In genomic region chr1:225866061-225866844, GRCh38 we compare ENCODE assay signal across 8 cellular contexts. TPM values are rescaled to one million over a fixed set of nuclear protein-coding genes. Genes with fewer than 3 reads are reported as not detected.
DNase-seq lines count a peak whose midpoint lies in the region; ATAC-seq, FAIRE-seq and TF ChIP-seq lines count a peak whose summit lies in the region.

No MANE protein-coding gene starts in this region.

- H3K27me3 ChIP-seq in OCI-LY1 (ENCODE audit: insufficient read depth, low read length) (no peaks in the 10 kb centered on the region), Caco-2 (replicated peaks; ENCODE audit: control insufficient read depth, insufficient read depth, low read length) (no peaks in the 10 kb centered on the region)

- H3K27ac ChIP-seq in OCI-LY1 (ENCODE audit: low read depth, low read length, poor library complexity, severe bottlenecking) (peak overlapping the region; percentile 36), kidney (ENCODE audit: low read depth in 2 of 2, low read length in 2 of 2) (no peak overlapping the region)

- H4K20me1 ChIP-seq in OCI-LY1 (ENCODE audit: insufficient read depth, low read length): no peaks in the 10 kb centered on the region

- no TSS peak for BruUV-seq in Caco-2 (replicated peaks; lab: Mats Ljungman, UMichigan)

- CTCF ChIA-PET in Caco-2 (lab: Charles Lee): no interaction called here

- H3K27ac Mint-ChIP-seq in activated T-helper 1 cell treated with anti-CD3 and anti-CD28 coated beads, Interleukin-12 subunit alpha, Interleukin-12 subunit beta, Interleukin-2, Interleukin-4 antibody, amounts not matched to agents 30 ng/mL and 10 ng/mL and 1 ng/mL, durations not matched to agents 14 hours and 24 hours and 36 hours: peak overlapping the region; percentile 61
- H3K27ac Mint-ChIP-seq in natural killer cell: peak overlapping the region; percentile 57 to 86
- no peak overlapping the region for H3K27ac Mint-ChIP-seq in Caco-2 (ENCODE audit: unreplicated experiment)

- intact Hi-C loops in activated T-helper 1 cell treated with anti-CD3 and anti-CD28 coated beads, Interleukin-12 subunit alpha, Interleukin-12 subunit beta, Interleukin-2, Interleukin-4 antibody, amounts not matched to agents 30 ng/mL and 10 ng/mL and 1 ng/mL, durations not matched to agents 14 hours and 24 hours and 36 hours (cut with micrococcal nuclease): loop anchor here (1.0 kb wide), 2 partner anchors 15 to 31 kb away; no protein-coding TSS in a partner anchor
- intact Hi-C loops in natural killer cell (cut with micrococcal nuclease) (loop anchor here (2.0 kb wide), 1 partner anchor 15 kb away; no protein-coding TSS in a partner anchor), kidney (cut with DNase I) (no loop called here), Caco-2 (cut with micrococcal nuclease; ENCODE audit: unreplicated experiment) (no loop called here)

- POLR2A ChIA-PET in Caco-2 (lab: Charles Lee): no interaction called here

- DNase-seq in GM20000 (ENCODE audit: low spot score) (peak; percentile 43), natural killer cell (no peak), kidney (no peak), Caco-2 (no peak), NCI-H510A (lab: John Stamatoyannopoulos, UW) (no peak), NCI-H128 (lab: John Stamatoyannopoulos, UW; ENCODE audit: unreplicated experiment) (no peak)
- peak; percentile 55 for DNase-seq in activated T-helper 1 cell treated with anti-CD3 and anti-CD28 coated beads, Interleukin-12 subunit alpha, Interleukin-12 subunit beta, Interleukin-2, Interleukin-4 antibody, amounts not matched to agents 30 ng/mL and 10 ng/mL and 1 ng/mL, durations not matched to agents 14 hours and 24 hours and 36 hours (ENCODE audit: low spot score)

- H2AFZ ChIP-seq in OCI-LY1 (ENCODE audit: low read length): no peak overlapping the region

- H3K9ac ChIP-seq in OCI-LY1 (ENCODE audit: low read length) (no peak overlapping the region), kidney (ENCODE audit: low read length in 2 of 2) (no peak overlapping the region)

- H3K4me3 ChIP-seq in OCI-LY1 (ENCODE audit: low read depth, low read length, poor library complexity, severe bottlenecking) (no peak overlapping the region), kidney (ENCODE audit: low read length in 2 of 2) (no peak overlapping the region), Caco-2 (ENCODE audit: low read depth, low read length) (no peak overlapping the region)

- peaks cover 30% of the 10 kb centered on the region; the same call in 1 of the 2 replicates for H3K36me3 ChIP-seq in OCI-LY1 (ENCODE audit: insufficient read depth, low read length)
- H3K36me3 ChIP-seq in kidney (ENCODE audit: control insufficient read depth in 1 of 2, insufficient read depth in 2 of 2, low read length in 2 of 2): peaks cover 46 to 64% of the 10 kb centered on the region in 2 donors
- H3K36me3 ChIP-seq in Caco-2 (ENCODE audit: control insufficient read depth, insufficient read depth, low read length): peaks cover 12% of the 10 kb centered on the region

- H3K9me3 ChIP-seq in OCI-LY1 (ENCODE audit: low read length) (no peaks in the 10 kb centered on the region), kidney (ENCODE audit: control insufficient read depth in 1 of 2, low read length in 2 of 2) (no peaks in the 10 kb centered on the region), Caco-2 (no peaks in the 10 kb centered on the region)

- H3K79me2 ChIP-seq in OCI-LY1 (ENCODE audit: insufficient read depth, low read length): no peaks in the 10 kb centered on the region

- H3K4me2 ChIP-seq in OCI-LY1 (ENCODE audit: low read length): no peak overlapping the region

- TF ChIP-seq CTCF in GM20000 (IDR thresholded peaks at IDR 0.05; ENCODE audit: extremely low read depth, missing control alignments) (no peak), OCI-LY1 (IDR thresholded peaks at IDR 0.05; ENCODE audit: low read length) (no peak), natural killer cell (IDR thresholded peaks at IDR 0.05) (no peak), kidney (IDR thresholded peaks at IDR 0.05; ENCODE audit: borderline replicate concordance, extremely low read depth, insufficient read depth) (no peak), Caco-2 (IDR thresholded peaks at IDR 0.05; ENCODE audit: insufficient read depth in 1 of 2, low read depth in 1 of 2, low read length in 1 of 2, severe bottlenecking in 1 of 2, unreplicated experiment in 1 of 2) (no peak)

- no peak for FAIRE-seq in kidney (lab: Jason Lieb, UNC)

- peaks cover 54% of the 10 kb centered on the region for H3K36me3 Mint-ChIP-seq in activated T-helper 1 cell treated with anti-CD3 and anti-CD28 coated beads, Interleukin-12 subunit alpha, Interleukin-12 subunit beta, Interleukin-2, Interleukin-4 antibody, amounts not matched to agents 30 ng/mL and 10 ng/mL and 1 ng/mL, durations not matched to agents 14 hours and 24 hours and 36 hours (ENCODE audit: low read depth)
- H3K36me3 Mint-ChIP-seq in natural killer cell: no peaks in the 10 kb centered on the region
- peaks cover 72% of the 10 kb centered on the region for H3K36me3 Mint-ChIP-seq in Caco-2 (ENCODE audit: insufficient read depth, unreplicated experiment)

- H3K9me2 ChIP-seq in OCI-LY1 (ENCODE audit: low read depth, low read length): no peaks in the 10 kb centered on the region

- H3F3A ChIP-seq in OCI-LY1 (ENCODE audit: insufficient read depth, low read length): no peaks in the 10 kb centered on the region

- no peaks in the 10 kb centered on the region for H3K27me3 Mint-ChIP-seq in activated T-helper 1 cell treated with anti-CD3 and anti-CD28 coated beads, Interleukin-12 subunit alpha, Interleukin-12 subunit beta, Interleukin-2, Interleukin-4 antibody, amounts not matched to agents 30 ng/mL and 10 ng/mL and 1 ng/mL, durations not matched to agents 14 hours and 24 hours and 36 hours (ENCODE audit: insufficient read depth)
- H3K27me3 Mint-ChIP-seq in natural killer cell (ENCODE audit: low read depth in 2 of 2) (no peaks in the 10 kb centered on the region), Caco-2 (ENCODE audit: insufficient read depth, unreplicated experiment) (no peaks in the 10 kb centered on the region)

- H3K4me1 ChIP-seq in OCI-LY1 (ENCODE audit: insufficient read depth, low read length, severe bottlenecking) (peaks cover 11% of the 10 kb centered on the region), kidney (ENCODE audit: control insufficient read depth in 1 of 2, insufficient read depth in 1 of 2, low read depth in 1 of 2, low read length in 2 of 2) (no peaks in the 10 kb centered on the region), Caco-2 (peaks cover 3% of the 10 kb centered on the region; the same call in 1 of the 2 replicates)

- peak overlapping the region; percentile 51 for H3K4me3 Mint-ChIP-seq in activated T-helper 1 cell treated with anti-CD3 and anti-CD28 coated beads, Interleukin-12 subunit alpha, Interleukin-12 subunit beta, Interleukin-2, Interleukin-4 antibody, amounts not matched to agents 30 ng/mL and 10 ng/mL and 1 ng/mL, durations not matched to agents 14 hours and 24 hours and 36 hours
- H3K4me3 Mint-ChIP-seq in natural killer cell (peak overlapping the region; percentile 19), Caco-2 (ENCODE audit: unreplicated experiment) (no peak overlapping the region)

- peak; percentile 71 to 90 (median 87) for ATAC-seq in natural killer cell

- H3K9me3 Mint-ChIP-seq in activated T-helper 1 cell treated with anti-CD3 and anti-CD28 coated beads, Interleukin-12 subunit alpha, Interleukin-12 subunit beta, Interleukin-2, Interleukin-4 antibody, amounts not matched to agents 30 ng/mL and 10 ng/mL and 1 ng/mL, durations not matched to agents 14 hours and 24 hours and 36 hours: no peaks in the 10 kb centered on the region
- H3K9me3 Mint-ChIP-seq in natural killer cell: no peaks in the 10 kb centered on the region
- no peaks in the 10 kb centered on the region for H3K9me3 Mint-ChIP-seq in Caco-2 (ENCODE audit: unreplicated experiment)

- peaks cover 23% of the 10 kb centered on the region for H3K4me1 Mint-ChIP-seq in activated T-helper 1 cell treated with anti-CD3 and anti-CD28 coated beads, Interleukin-12 subunit alpha, Interleukin-12 subunit beta, Interleukin-2, Interleukin-4 antibody, amounts not matched to agents 30 ng/mL and 10 ng/mL and 1 ng/mL, durations not matched to agents 14 hours and 24 hours and 36 hours (ENCODE audit: low read depth)
- H3K4me1 Mint-ChIP-seq in natural killer cell (peaks cover 26 to 32% of the 10 kb centered on the region in 2 donors), Caco-2 (ENCODE audit: low read depth, unreplicated experiment) (peaks cover 7% of the 10 kb centered on the region)

RNA-seq across cellular contexts. Expression of gene TMEM63A, which starts 15.9 kb away (rescaled TPM):
- total RNA-seq in activated T-helper 1 cell treated with anti-CD3 and anti-CD28 coated beads, Interleukin-12 subunit alpha, Interleukin-12 subunit beta, Interleukin-2, Interleukin-4 antibody, amounts not matched to agents 30 ng/mL and 10 ng/mL and 1 ng/mL, durations not matched to agents 14 hours and 24 hours and 36 hours: 20.4 and 23.4 TPM in 2 replicates
- total RNA-seq in natural killer cell: 100 to 1,000 TPM; 101 to 166 (median 113) TPM
- total RNA-seq in kidney: 159 TPM
- polyA plus RNA-seq in kidney (ENCODE audit: insufficient read depth, low read depth, low replicate concordance): 25.5 TPM
- total RNA-seq in Caco-2 (2022): 93.9 and 116 TPM in 2 replicates

RNA-seq across cellular contexts. Expression of gene LEFTY1, which starts 22.7 kb away (rescaled TPM):
- total RNA-seq in activated T-helper 1 cell treated with anti-CD3 and anti-CD28 coated beads, Interleukin-12 subunit alpha, Interleukin-12 subunit beta, Interleukin-2, Interleukin-4 antibody, amounts not matched to agents 30 ng/mL and 10 ng/mL and 1 ng/mL, durations not matched to agents 14 hours and 24 hours and 36 hours: 0.12 TPM in 1 of 2 replicates, not detected in the other
- total RNA-seq in natural killer cell: not detected
- 8.6 TPM for total RNA-seq in kidney
- polyA plus RNA-seq in kidney (ENCODE audit: insufficient read depth, low read depth, low replicate concordance): 0.41 TPM
- total RNA-seq in Caco-2 (2022): not detected in 2 replicates

RNA-seq across cellular contexts. Expression of gene EPHX1, which starts 56.3 kb away (rescaled TPM):
- total RNA-seq in activated T-helper 1 cell treated with anti-CD3 and anti-CD28 coated beads, Interleukin-12 subunit alpha, Interleukin-12 subunit beta, Interleukin-2, Interleukin-4 antibody, amounts not matched to agents 30 ng/mL and 10 ng/mL and 1 ng/mL, durations not matched to agents 14 hours and 24 hours and 36 hours: 1.0 and 1.6 TPM in 2 replicates
- 1 to 10 TPM; 1.1 to 2.3 (median 1.5) TPM for total RNA-seq in natural killer cell
- total RNA-seq in kidney: 78.6 TPM
- 178 TPM for polyA plus RNA-seq in kidney (ENCODE audit: insufficient read depth, low read depth, low replicate concordance)
- total RNA-seq in Caco-2 (2022): 73.7 and 88.5 TPM in 2 replicates

RNA-seq across cellular contexts. Expression of gene PYCR2, which starts 57.8 kb away (rescaled TPM):
- 137 and 145 TPM in 2 replicates for total RNA-seq in activated T-helper 1 cell treated with anti-CD3 and anti-CD28 coated beads, Interleukin-12 subunit alpha, Interleukin-12 subunit beta, Interleukin-2, Interleukin-4 antibody, amounts not matched to agents 30 ng/mL and 10 ng/mL and 1 ng/mL, durations not matched to agents 14 hours and 24 hours and 36 hours
- total RNA-seq in natural killer cell: 10 to 100 TPM; 57.7 to 74.5 (median 62.6) TPM
- 79.3 TPM for total RNA-seq in kidney
- polyA plus RNA-seq in kidney (ENCODE audit: insufficient read depth, low read depth, low replicate concordance): 72.4 TPM
- 69.7 and 73.7 TPM in 2 replicates for total RNA-seq in Caco-2 (2022)

Comparison
In these comparisons a context has a peak if more than half of its experiments do, and no peak if none do; other contexts are left out.
1. DNase-seq: peak in GM20000 (single experiment) and activated T-helper 1 cell treated with anti-CD3 and anti-CD28 coated beads, Interleukin-12 subunit alpha, Interleukin-12 subunit beta, Interleukin-2, Interleukin-4 antibody, amounts not matched to agents 30 ng/mL and 10 ng/mL and 1 ng/mL, durations not matched to agents 14 hours and 24 hours and 36 hours (single experiment); none in natural killer cell (single experiment), kidney (single experiment), Caco-2 (0 of 2), NCI-H510A (single experiment) and NCI-H128 (single experiment).
2. RNA of gene EPHX1, which starts 56.3 kb away (total RNA-seq): 73.7 to 88.5 TPM in Caco-2 and 78.6 TPM in kidney (single experiment); 1.0 to 1.6 TPM in activated T-helper 1 cell treated with anti-CD3 and anti-CD28 coated beads, Interleukin-12 subunit alpha, Interleukin-12 subunit beta, Interleukin-2, Interleukin-4 antibody, amounts not matched to agents 30 ng/mL and 10 ng/mL and 1 ng/mL, durations not matched to agents 14 hours and 24 hours and 36 hours and 1.1 to 2.3 TPM in natural killer cell; every median in the first group is over 10 times any median in the second.
3. intact Hi-C loops: an anchor here in activated T-helper 1 cell treated with anti-CD3 and anti-CD28 coated beads, Interleukin-12 subunit alpha, Interleukin-12 subunit beta, Interleukin-2, Interleukin-4 antibody, amounts not matched to agents 30 ng/mL and 10 ng/mL and 1 ng/mL, durations not matched to agents 14 hours and 24 hours and 36 hours (1.0 kb wide) and natural killer cell (2.0 kb wide); none called in kidney and Caco-2.